19 cellular contexts compared by ENCODE assay signal in the genomic region with DNA sequence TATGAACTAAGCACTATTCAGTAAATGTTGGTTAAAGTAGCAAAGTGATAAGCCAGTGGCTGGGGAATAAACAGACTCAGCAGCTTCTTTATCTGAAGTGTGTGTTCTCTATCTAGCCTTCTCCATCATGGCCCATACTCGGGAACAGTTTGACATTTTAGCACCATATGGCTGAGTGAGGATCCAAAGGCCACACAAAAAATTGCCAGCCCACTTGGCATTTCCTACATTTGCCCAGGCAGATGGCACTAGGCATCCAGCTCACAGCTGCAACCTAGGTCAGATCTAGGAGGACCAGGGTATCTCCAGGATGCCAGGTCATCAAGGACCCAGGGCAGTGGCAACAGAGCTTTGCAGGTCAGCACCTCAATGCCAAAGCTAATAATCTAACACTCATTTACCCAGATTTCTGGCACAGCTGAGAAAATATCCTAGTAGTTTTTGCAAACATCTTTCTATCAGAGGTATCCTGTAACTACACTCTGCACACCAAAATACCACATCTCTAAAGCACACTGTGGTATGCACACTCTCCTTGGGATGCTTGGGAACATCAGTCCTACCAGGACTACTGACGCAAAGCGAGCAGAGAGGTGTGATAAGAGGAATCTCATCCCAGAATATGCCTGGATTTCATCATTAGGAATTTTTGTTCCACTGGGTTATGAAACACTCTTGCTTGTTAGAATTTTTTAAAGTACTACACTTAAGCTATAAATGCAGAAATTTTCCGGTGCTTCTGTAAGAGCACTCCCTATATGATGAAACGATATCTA.
DNase-seq lines count a peak whose midpoint lies in the region; ATAC-seq and TF ChIP-seq lines count a peak whose summit lies in the region.
"Had no signal": no experiment of that assay in that cellular context is flagged by ENCODE, and none has a peak within 500 bp of the region (broad histone marks: within the 10 kb centered on the region; RNA-seq: fewer than 3 reads in every experiment).

No MANE protein-coding gene starts in this region.

- ATAC-seq in omental fat pad (ENCODE audit: low FRiP score) (peak; percentile 67), HG03025 (IDR thresholded peaks at IDR 0.05; ENCODE audit: low FRiP score, unreplicated experiment) (no peak)

- no peaks in the 10 kb centered on the region for H3K27me3 ChIP-seq in adipocyte (replicated peaks; ENCODE audit: control insufficient read depth, insufficient read depth, low read length)
- H3K27me3 ChIP-seq: neutrophil, spleen had no signal

- H3K36me3 ChIP-seq in adipocyte (ENCODE audit: control insufficient read depth, insufficient read depth, low read length, severe bottlenecking), result no peaks in the 10 kb centered on the region
- H3K36me3 ChIP-seq: neutrophil, spleen had no signal

- H3K9ac ChIP-seq in adipocyte (ENCODE audit: low read length), result no peak overlapping the region
- H3K9ac ChIP-seq: KMS-11 had no signal

- H3K4me1 ChIP-seq in adipocyte (ENCODE audit: control insufficient read depth, insufficient read depth, low read length), result peaks cover 17% of the 10 kb centered on the region
- H3K4me1 ChIP-seq: spleen had no signal

- H3K9me3 ChIP-seq in adipocyte (ENCODE audit: control insufficient read depth, low read length), result no peaks in the 10 kb centered on the region
- H3K9me3 ChIP-seq: neutrophil, spleen had no signal

- H3K4me3 ChIP-seq in adipocyte (ENCODE audit: low read length) (no peak overlapping the region), fibroblast of villous mesenchyme (ENCODE audit: low read depth, low read length) (no peak overlapping the region)
- H3K4me3 ChIP-seq: spleen had no signal

- TF ChIP-seq CTCF in fibroblast of villous mesenchyme (IDR thresholded peaks at IDR 0.05; ENCODE audit: insufficient read depth, low read depth, low read length) (no peak), omental fat pad (IDR thresholded peaks at IDR 0.05) (no peak)

- peak; percentile 70 for DNase-seq in NCI-H1694 treated with DMSO at 0.1 percent for 48 hours (lab: John Stamatoyannopoulos, UW)
- DNase-seq in adipocyte (ENCODE audit: low read depth), result peak; percentile 8
- DNase-seq in fibroblast of villous mesenchyme (ENCODE audit: low read depth), result peak; percentile 73
- DNase-seq in omental fat pad (ENCODE audit: low spot score), result no peak
- no peak for DNase-seq in HuH-7.5 (ENCODE audit: low spot score)
- DNase-seq in T-helper 1 cell, result no peak
- no peak for DNase-seq in NCI-H748 treated with DMSO at 0.1 percent for 48 hours (lab: John Stamatoyannopoulos, UW)
- DNase-seq: activated CD4-positive, alpha-beta T cell treated with anti-CD3 and anti-CD28 coated beads, Interleukin-2, amount 50 U/mL, for 1 hour; activated naive CD8-positive, alpha-beta T cell treated with anti-CD3 and anti-CD28 coated beads, Interleukin-2, amount 10 ng/mL, durations not matched to agents 7 days and 5 days; islet precursor cell; NCI-H187 treated with DMSO at 0.1 percent for 48 hours; NCI-H2227 treated with DMSO at 0.1 percent for 48 hours; NK-92 treated with Interleukin-12 subunit alpha and Interleukin-12 subunit beta, amount 100 ng/mL, for 24 hours; spleen; stimulated activated CD4-positive, alpha-beta T cell treated with anti-CD3 and anti-CD28 coated beads, Interleukin-4, amount 100 ng/mL, for 1 hour; stimulated activated naive CD4-positive, alpha-beta T cell treated with Interleukin-2 at 50 U/mL for 16 hours had no signal

Comparison
In these comparisons a context has a peak if more than half of its experiments do, and no peak if none do; other contexts are left out.
1. DNase-seq: peak in NCI-H1694 treated with DMSO at 0.1 percent for 48 hours (single experiment), adipocyte (single experiment) and fibroblast of villous mesenchyme (single experiment); none in omental fat pad (single experiment), HuH-7.5 (single experiment), T-helper 1 cell (0 of 5) and NCI-H748 treated with DMSO at 0.1 percent for 48 hours (single experiment).